31 cellular contexts compared by ENCODE assay signal in the genomic region with DNA sequence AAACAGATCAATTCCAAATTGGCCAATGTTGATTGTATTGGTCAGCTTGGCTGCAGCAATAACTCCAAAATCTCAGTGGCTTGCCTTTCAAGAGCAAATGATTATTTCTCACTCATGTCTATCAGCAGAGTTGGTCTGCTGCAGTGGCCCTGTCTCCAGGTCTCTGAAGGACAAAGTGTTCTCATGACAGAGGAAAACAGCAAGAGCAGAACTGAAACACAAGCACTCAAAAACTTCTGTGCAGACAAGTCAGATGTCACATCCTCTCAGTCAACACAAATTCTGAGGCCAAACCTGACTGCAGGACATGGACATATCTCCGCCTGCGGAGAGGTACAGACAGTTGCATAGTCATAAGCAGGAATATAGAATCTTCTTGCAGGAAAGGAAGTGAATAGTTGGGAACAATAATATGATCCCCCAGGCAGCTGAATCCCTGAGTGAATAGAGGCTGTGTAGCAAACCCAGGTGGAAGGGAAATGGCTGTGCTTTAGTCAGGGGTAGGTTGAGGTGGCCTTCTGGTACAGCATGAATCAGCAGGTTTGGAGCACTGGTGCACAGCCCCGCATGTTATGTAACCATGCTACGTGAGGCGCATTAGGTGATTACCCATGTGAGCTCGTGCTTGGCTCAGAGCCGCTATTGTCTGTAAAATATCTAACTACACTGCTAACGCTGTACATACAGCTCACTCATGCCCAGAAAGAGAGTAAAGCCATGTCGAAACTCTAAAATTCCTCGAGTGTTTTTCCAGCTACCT. TPM values are rescaled to one million over a fixed set of nuclear protein-coding genes. Genes with fewer than 3 reads are reported as not detected.
DNase-seq lines count a peak whose midpoint lies in the region; ATAC-seq and TF ChIP-seq lines count a peak whose summit lies in the region.
"Had no signal": no experiment of that assay in that cellular context is flagged by ENCODE, and none has a peak within 500 bp of the region (broad histone marks: within the 10 kb centered on the region; RNA-seq: fewer than 3 reads in every experiment).

No MANE protein-coding gene starts in this region.

- TF ChIP-seq CTCF in chondrocyte (IDR thresholded peaks at IDR 0.05) (no peak), natural killer cell (IDR thresholded peaks at IDR 0.05) (no peak)

- H3K36me3 Mint-ChIP-seq in chondrocyte (ENCODE audit: low read depth): peaks cover 9% of the 10 kb centered on the region
- no peaks in the 10 kb centered on the region for H3K36me3 Mint-ChIP-seq in natural killer cell
- H3K36me3 Mint-ChIP-seq: CD4-positive, CD25-positive, alpha-beta regulatory T cell had no signal

- no peak overlapping the region for H4K8ac ChIP-seq in trophoblast cell (ENCODE audit: low read depth, low read length)

- H3K27me3 Mint-ChIP-seq in chondrocyte (ENCODE audit: low read depth) (no peaks in the 10 kb centered on the region), natural killer cell (ENCODE audit: low read depth in 2 of 2) (peaks cover 0 to 7% of the 10 kb centered on the region in 2 donors)

- DNase-seq in chondrocyte (ENCODE audit: low spot score) (no peak), left ventricle myocardium superior (peak; percentile 68), trophoblast cell (peak; percentile 85 to 87), NCI-H2171 (lab: John Stamatoyannopoulos, UW) (no peak), natural killer cell (no peak)
- DNase-seq in activated CD4-positive, CD25-positive, alpha-beta regulatory T cell treated with anti-CD3 and anti-CD28 coated beads, Interleukin-2, amount 50 U/mL, for 72 hours: no peak
- DNase-seq: activated CD4-positive, alpha-beta memory T cell treated with anti-CD3 and anti-CD28 coated beads, Interleukin-2, amount 10 ng/mL, durations not matched to agents 7 days and 5 days; activated naive CD4-positive, alpha-beta T cell treated with anti-CD3 and anti-CD28 coated beads, Interleukin-2, amount 50 U/mL, for 16 hours; activated T-cell treated with anti-CD3 and anti-CD28 coated beads, Interleukin-2, amount 50 U/mL, for 48 hours; CD4-positive, CD25-positive, alpha-beta regulatory T cell; cortex of kidney; DMS153; gastrocnemius medialis; GF-D8; HCEC 1CT; MM.1S; NCI-H146; NCI-H2227 treated with DMSO at 0.1 percent for 48 hours; NCI-H774; PC-3; stimulated activated CD4-positive, alpha-beta T cell treated with anti-CD3 and anti-CD28 coated beads, Interleukin-4, amount 100 ng/mL, for 24 hours; T-helper 2 cell had no signal

- no peak overlapping the region for H4K12ac ChIP-seq in trophoblast cell (ENCODE audit: low read depth, low read length)

- no peak overlapping the region for H3K4me2 ChIP-seq in trophoblast cell (ENCODE audit: low read length)
- H3K4me2 ChIP-seq: smooth muscle cell had no signal

- no peak overlapping the region for H3K4me3 Mint-ChIP-seq in chondrocyte (ENCODE audit: unreplicated experiment)
- H3K4me3 Mint-ChIP-seq in natural killer cell: no peak overlapping the region
- H3K4me3 Mint-ChIP-seq: activated CD4-positive, alpha-beta memory T cell treated with anti-CD3 and anti-CD28 coated beads, Interleukin-2, amount 10 ng/mL, durations not matched to agents 7 days and 5 days; CD4-positive, CD25-positive, alpha-beta regulatory T cell had no signal

- no peaks in the 10 kb centered on the region for H3K9me3 Mint-ChIP-seq in chondrocyte (ENCODE audit: low read depth)
- H3K9me3 Mint-ChIP-seq in natural killer cell: no peaks in the 10 kb centered on the region
- H3K9me3 Mint-ChIP-seq: activated CD4-positive, alpha-beta memory T cell treated with anti-CD3 and anti-CD28 coated beads, Interleukin-2, amount 10 ng/mL, durations not matched to agents 7 days and 5 days had no signal

- H2BK12ac ChIP-seq in trophoblast cell (ENCODE audit: low read length): no peak overlapping the region

- H3K23ac ChIP-seq in trophoblast cell (ENCODE audit: low read length): no peak overlapping the region

- H3K79me2 ChIP-seq in trophoblast cell (ENCODE audit: control insufficient read depth, insufficient read depth, low read length, poor library complexity): no peaks in the 10 kb centered on the region
- H3K79me2 ChIP-seq: parathyroid adenoma had no signal

- H2BK5ac ChIP-seq in trophoblast cell (ENCODE audit: low read depth, low read length, poor library complexity): no peak overlapping the region

- H3K27ac ChIP-seq in trophoblast cell (ENCODE audit: low read depth, low read length): no peak overlapping the region
- H3K27ac ChIP-seq: gastrocnemius medialis, parathyroid adenoma, SJSA1, vagina had no signal

- H3K4me1 Mint-ChIP-seq in chondrocyte (ENCODE audit: low read depth) (peaks cover 14% of the 10 kb centered on the region), natural killer cell (no peaks in the 10 kb centered on the region)
- H3K4me1 Mint-ChIP-seq: activated CD4-positive, alpha-beta memory T cell treated with anti-CD3 and anti-CD28 coated beads, Interleukin-2, amount 10 ng/mL, durations not matched to agents 7 days and 5 days had no signal

- no peaks in the 10 kb centered on the region for H3K79me1 ChIP-seq in trophoblast cell (ENCODE audit: low read length)

- WGBS in trophoblast cell (ENCODE audit: extremely low coverage, insufficient coverage, insufficient read length): no CpG with 5 or more reads among the region's 10 CpGs

- H4K91ac ChIP-seq in trophoblast cell (ENCODE audit: low read depth, low read length): no peak overlapping the region

- H3K27ac Mint-ChIP-seq in chondrocyte (ENCODE audit: unreplicated experiment) (peak overlapping the region; percentile 2), natural killer cell (no peak overlapping the region)
- H3K27ac Mint-ChIP-seq: activated CD4-positive, alpha-beta memory T cell treated with anti-CD3 and anti-CD28 coated beads, Interleukin-2, amount 10 ng/mL, durations not matched to agents 7 days and 5 days; CD4-positive, CD25-positive, alpha-beta regulatory T cell had no signal

- H2BK120ac ChIP-seq in trophoblast cell (ENCODE audit: insufficient read depth, low read length, poor library complexity): no peak overlapping the region

- H2AFZ ChIP-seq in trophoblast cell (ENCODE audit: insufficient read depth, low read length, poor library complexity): no peak overlapping the region
- H2AFZ ChIP-seq: parathyroid adenoma had no signal

- no peaks in the 10 kb centered on the region for H3K27me3 ChIP-seq in trophoblast cell (ENCODE audit: insufficient read depth, low read length)
- H3K27me3 ChIP-seq: gastrocnemius medialis, SJSA1, vagina had no signal

- no peak overlapping the region for H3K18ac ChIP-seq in trophoblast cell (ENCODE audit: low read length)

- no peak overlapping the region for H3K14ac ChIP-seq in trophoblast cell (ENCODE audit: low read length)

- H3K4me1 ChIP-seq in trophoblast cell (ENCODE audit: control insufficient read depth in 1 of 2, insufficient read depth in 2 of 2, low read length in 2 of 2): peaks cover 0 to 3% of the 10 kb centered on the region in 2 experiments
- H3K4me1 ChIP-seq: parathyroid adenoma had no signal

- intact Hi-C loops in left ventricle myocardium superior (cut with micrococcal nuclease): no loop called here
- intact Hi-C loops in natural killer cell (cut with micrococcal nuclease): no loop called here

- peaks cover 7% of the 10 kb centered on the region for H3K9me3 ChIP-seq in trophoblast cell (ENCODE audit: insufficient read depth, low read depth, low read length)
- H3K9me3 ChIP-seq: gastrocnemius medialis, SJSA1, vagina had no signal

- H3K9ac ChIP-seq in trophoblast cell (ENCODE audit: low read length): no peak overlapping the region
- H3K9ac ChIP-seq: parathyroid adenoma had no signal

- H3K4ac ChIP-seq in trophoblast cell (ENCODE audit: low read depth, low read length): no peak overlapping the region

- ATAC-seq in GM19351 (IDR thresholded peaks at IDR 0.05; ENCODE audit: unreplicated experiment) (peak; percentile 68), left ventricle myocardium superior (peak; percentile 86), natural killer cell (no peak), HG02588 (IDR thresholded peaks at IDR 0.05; ENCODE audit: unreplicated experiment) (no peak)
- ATAC-seq: PC-3 had no signal

- no peak overlapping the region for H2AK5ac ChIP-seq in trophoblast cell (ENCODE audit: low read length)

- H3K36me3 ChIP-seq in trophoblast cell (ENCODE audit: control insufficient read depth in 1 of 2, insufficient read depth in 2 of 2, low read length in 2 of 2): no peaks in the 10 kb centered on the region
- H3K36me3 ChIP-seq: gastrocnemius medialis, SJSA1, vagina had no signal

- H3K4me3 ChIP-seq in trophoblast cell (ENCODE audit: low read depth, low read length): no peak overlapping the region
- H3K4me3 ChIP-seq: gastrocnemius medialis, lung, SJSA1, smooth muscle cell, vagina had no signal

RNA-seq across cellular contexts. Expression of a gene that starts 17.1 kb away (rescaled TPM):
- 0.27 TPM in 1 of 3 replicates, not detected in the others for total RNA-seq in chondrocyte
- total RNA-seq in left ventricle myocardium superior: 1.2 TPM
- 0.18 TPM in 1 of 2 replicates, not detected in the other for polyA plus RNA-seq in trophoblast cell (2013)
- total RNA-seq in natural killer cell: not detected
- total RNA-seq: activated CD4-positive, alpha-beta memory T cell treated with anti-CD3 and anti-CD28 coated beads, Interleukin-2, amount 10 ng/mL, durations not matched to agents 7 days and 5 days; CD4-positive, CD25-positive, alpha-beta regulatory T cell; endothelial cell of umbilical vein; gastrocnemius medialis; lung; myocyte; PC-3; SJSA1; smooth muscle cell; vagina had no signal
- polyA plus RNA-seq: CD4-positive, CD25-positive, alpha-beta regulatory T cell; endothelial cell of umbilical vein; lung; smooth muscle cell had no signal

Comparison
In these comparisons a context has a peak if more than half of its experiments do, and no peak if none do; other contexts are left out.
1. ATAC-seq: peak in GM19351 (single experiment) and left ventricle myocardium superior (single experiment); none in natural killer cell (0 of 3) and HG02588 (single experiment).
2. DNase-seq: peak in left ventricle myocardium superior (single experiment) and trophoblast cell (2 of 2); none in chondrocyte (single experiment), NCI-H2171 (single experiment), natural killer cell (single experiment) and activated CD4-positive, CD25-positive, alpha-beta regulatory T cell treated with anti-CD3 and anti-CD28 coated beads, Interleukin-2, amount 50 U/mL, for 72 hours (single experiment).